1 cellular context compared by ENCODE assay signal in the genomic region with DNA sequence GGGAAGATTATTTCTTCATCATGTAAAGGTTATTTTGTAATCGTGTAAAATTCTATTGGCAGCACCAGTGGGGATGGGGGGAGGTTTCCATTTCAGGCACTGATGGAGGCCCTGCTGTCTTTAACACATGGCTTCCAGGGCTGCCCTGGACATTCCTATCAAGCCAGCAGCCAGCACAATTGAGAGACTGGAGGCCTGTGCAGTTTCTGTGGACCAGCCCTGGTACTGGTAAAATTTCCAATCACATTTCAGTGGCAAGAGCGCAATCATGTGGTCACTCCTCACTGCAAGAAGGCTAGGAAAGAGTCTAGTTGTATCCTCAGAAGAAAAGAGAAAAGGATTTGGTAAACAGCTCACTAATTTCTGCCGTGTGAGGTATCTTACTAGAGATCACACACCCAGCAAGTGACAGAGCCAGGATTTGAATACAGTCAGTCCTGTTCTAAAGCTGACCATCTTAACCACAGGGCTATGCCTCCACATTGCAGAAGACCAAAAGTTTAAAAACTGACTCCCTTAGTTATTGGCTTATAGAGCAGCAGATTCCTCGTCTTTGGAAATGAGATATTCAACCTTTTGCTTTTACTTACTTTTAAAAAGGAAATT.
TF ChIP-seq lines count a peak whose summit lies in the region.

No MANE protein-coding gene starts in this region.

TF ChIP-seq in IMR-90, 13 proteins besides CTCF, POLR2A, EP300 and RAD21:
- TF ChIP-seq, protein P1, sequence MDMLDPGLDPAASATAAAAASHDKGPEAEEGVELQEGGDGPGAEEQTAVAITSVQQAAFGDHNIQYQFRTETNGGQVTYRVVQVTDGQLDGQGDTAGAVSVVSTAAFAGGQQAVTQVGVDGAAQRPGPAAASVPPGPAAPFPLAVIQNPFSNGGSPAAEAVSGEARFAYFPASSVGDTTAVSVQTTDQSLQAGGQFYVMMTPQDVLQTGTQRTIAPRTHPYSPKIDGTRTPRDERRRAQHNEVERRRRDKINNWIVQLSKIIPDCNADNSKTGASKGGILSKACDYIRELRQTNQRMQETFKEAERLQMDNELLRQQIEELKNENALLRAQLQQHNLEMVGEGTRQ (IDR thresholded peaks at IDR 0.05; ENCODE audit: low read depth, low read length): no peak
- no peak for TF ChIP-seq BHLHE40 (IDR thresholded peaks at IDR 0.05; ENCODE audit: low read depth, low read length)
- TF ChIP-seq RFX5 (IDR thresholded peaks at IDR 0.05; ENCODE audit: low read depth, low read length): no peak
- TF ChIP-seq RCOR1 (IDR thresholded peaks at IDR 0.05; ENCODE audit: insufficient replicate concordance, low read length): no peak
- TF ChIP-seq NFE2L2 (IDR thresholded peaks at IDR 0.05; ENCODE audit: low read depth, low read length): no peak
- TF ChIP-seq CEBPB (IDR thresholded peaks at IDR 0.05; ENCODE audit: low read depth, low read length): no peak
- no peak for TF ChIP-seq MXI1 (IDR thresholded peaks at IDR 0.05; ENCODE audit: borderline replicate concordance, low read depth, low read length)
- no peak for TF ChIP-seq MAFK (IDR thresholded peaks at IDR 0.05; ENCODE audit: low read depth, low read length)
- no peak for TF ChIP-seq MAZ (IDR thresholded peaks at IDR 0.05; ENCODE audit: borderline replicate concordance, low read depth, low read length)
- TF ChIP-seq ELK1 (IDR thresholded peaks at IDR 0.05; ENCODE audit: borderline replicate concordance, low read depth, low read length): no peak
